Comparison of ENCODE assay signal across 8 cellular contexts in the genomic region with DNA sequence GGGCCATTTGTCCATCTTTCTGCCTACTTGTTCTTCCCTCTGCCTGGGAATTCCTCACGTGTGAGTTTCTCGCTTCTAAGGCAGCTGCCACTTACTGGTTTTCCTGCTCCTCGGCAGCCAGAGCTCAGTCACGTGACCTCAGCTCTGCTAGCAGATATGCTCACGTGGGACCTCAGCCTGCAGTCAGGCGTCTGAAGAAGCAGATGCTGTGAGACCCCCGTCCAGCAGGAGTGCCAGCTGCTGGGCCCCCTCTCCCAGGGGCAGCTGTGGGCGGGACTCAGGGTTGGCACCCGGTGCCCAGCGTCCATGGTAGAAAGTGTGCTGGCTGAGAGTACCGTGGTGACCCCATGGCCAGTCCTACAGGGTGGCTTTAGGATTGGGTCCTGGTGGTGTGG.
A peak's percentile ranks its signal among the peaks of the same experiment; 100 is the strongest.
DNase-seq lines count a peak whose midpoint lies in the region; ATAC-seq, FAIRE-seq and TF ChIP-seq lines count a peak whose summit lies in the region.

No MANE protein-coding gene starts in this region.

- no peak for ATAC-seq in activated naive CD4-positive, alpha-beta T cell treated with anti-CD3 and anti-CD28 coated beads, Interleukin-2, amount 50 U/mL, for 72 hours
- ATAC-seq in K562 (peak; percentile 68), HepG2 (no peak), HG03457 (IDR thresholded peaks at IDR 0.05; ENCODE audit: unreplicated experiment) (no peak)

- no peaks in the 10 kb centered on the region for H3K9me1 ChIP-seq in K562 (ENCODE audit: control insufficient read depth, insufficient read depth, low read length)

- peak; percentile 40 for DNase-seq in activated naive CD4-positive, alpha-beta T cell treated with Interleukin-2 at 50 U/mL for 16 hours
- DNase-seq in activated naive CD4-positive, alpha-beta T cell treated with anti-CD3 and anti-CD28 coated beads, Interleukin-2, amount 50 U/mL, for 72 hours (ENCODE audit: low spot score in 2 of 2), result no peak
- peak; percentile 85 for DNase-seq in RPMI8226
- peak; percentile 36 to 61 (median 43) for DNase-seq in K562 (ENCODE audit: extremely low read depth in 1 of 4, low spot score in 3 of 4)
- DNase-seq in HepG2 (ENCODE audit: low spot score), result no peak
- peak; percentile 18 to 44 for DNase-seq in stimulated activated CD8-positive, alpha-beta memory T cell treated with anti-CD3 and anti-CD28 coated beads, Interleukin-7, amount 100 ng/mL, for 4 hours (ENCODE audit: low read depth in 2 of 2)
- DNase-seq in LoVo (ENCODE audit: low spot score), result no peak

- H3K4me2 ChIP-seq in K562 (ENCODE audit: insufficient read depth, low read length), result peak overlapping the region; percentile 60; the same call in 1 of the 2 replicates
- H3K4me2 ChIP-seq in HepG2 (ENCODE audit: low read depth, low read length), result no peak overlapping the region

- no peak overlapping the region for H3K4me3 ChIP-seq in K562
- H3K4me3 ChIP-seq in HepG2 (replicated peaks in 1 of 3; ENCODE audit: insufficient read depth in 1 of 3, low read depth in 2 of 3, low read length in 3 of 3), result no peak overlapping the region

- no peaks in the 10 kb centered on the region for H3K36me3 ChIP-seq in K562 (ENCODE audit: control insufficient read depth, insufficient read depth, low read length)
- no peaks in the 10 kb centered on the region for H3K36me3 ChIP-seq in HepG2 (replicated peaks in 1 of 2; ENCODE audit: control insufficient read depth in 1 of 2, insufficient read depth in 2 of 2, low read length in 2 of 2)

- H4K20me1 ChIP-seq in K562 (replicated peaks; ENCODE audit: control insufficient read depth, insufficient read depth, low read length) (peaks cover 6% of the 10 kb centered on the region; the same call in 1 of the 2 replicates), HepG2 (ENCODE audit: insufficient read depth, low read length) (0 out of 2 replicates have a peak, but pooled peaks cover 3% of the 10 kb centered on the region)

- H3K36me3 Mint-ChIP-seq in activated naive CD4-positive, alpha-beta T cell treated with anti-CD3 and anti-CD28 coated beads, Interleukin-2, amount 50 U/mL, for 72 hours, result peaks cover 0 to 5% of the 10 kb centered on the region in 2 donors

- H3K4me1 ChIP-seq in K562 (replicated peaks in 1 of 2; ENCODE audit: control insufficient read depth in 2 of 2, insufficient read depth in 2 of 2, low read length in 2 of 2) (peaks cover 5 to 8% of the 10 kb centered on the region in 2 experiments; a peak in 3 of 5 replicates), HepG2 (ENCODE audit: insufficient read depth, low read length) (no peaks in the 10 kb centered on the region)

- no peaks in the 10 kb centered on the region for H3K9me3 ChIP-seq in K562 (replicated peaks; ENCODE audit: control insufficient read depth, insufficient read depth, low read depth, low read length)
- H3K9me3 ChIP-seq in HepG2 (ENCODE audit: low read length), result no peaks in the 10 kb centered on the region

- no peaks in the 10 kb centered on the region for H3K79me2 ChIP-seq in K562 (ENCODE audit: control insufficient read depth, insufficient read depth, low read length)
- no peaks in the 10 kb centered on the region for H3K79me2 ChIP-seq in HepG2 (ENCODE audit: insufficient read depth, low read length)

- no peak for TF ChIP-seq POLR2A in K562 (conservative IDR thresholded peaks at IDR 0.05)
- TF ChIP-seq POLR2A in HepG2 (IDR thresholded peaks at IDR 0.05; ENCODE audit: insufficient read depth in 1 of 2, low read depth in 2 of 2, low read length in 2 of 2), result no peak

- H3K9ac ChIP-seq in K562 (ENCODE audit: insufficient read depth in 1 of 2, low read depth in 2 of 2, low read length in 2 of 2), result peak overlapping the region in 1 of 2 experiments; percentile 6; a peak in 1 of 4 replicates
- no peak overlapping the region for H3K9ac ChIP-seq in HepG2 (ENCODE audit: insufficient read depth, low read depth, low read length)

- no peak for TF ChIP-seq EP300 in K562 (IDR thresholded peaks at IDR 0.05; ENCODE audit: low read length)
- no peak for TF ChIP-seq EP300 in HepG2 (IDR thresholded peaks at IDR 0.05; ENCODE audit: low read depth in 2 of 2, low read length in 2 of 2)
- no peak for TF ChIP-seq EP300 in HepG2 (CRISPR knock-in tag; IDR thresholded peaks at IDR 0.05; ENCODE audit: borderline replicate concordance)

- H3K27me3 ChIP-seq in K562 (ENCODE audit: control insufficient read depth in 2 of 2, insufficient read depth in 2 of 2, low read length in 2 of 2) (peaks cover 10 to 36% of the 10 kb centered on the region in 2 experiments), HepG2 (ENCODE audit: control insufficient read depth in 1 of 2, insufficient read depth in 2 of 2, low read length in 2 of 2) (peaks cover 0 to 4% of the 10 kb centered on the region in 2 experiments; a peak in 3 of 5 replicates)

- no peak for TF ChIP-seq CTCF in K562 (IDR thresholded peaks at IDR 0.05 in 2 of 3, conservative IDR thresholded peaks at IDR 0.05 in 1 of 3; ENCODE audit: insufficient read depth in 2 of 3, low read depth in 1 of 3, low read length in 3 of 3)
- no peak for TF ChIP-seq CTCF in HepG2 (CRISPR knock-in tag; IDR thresholded peaks at IDR 0.05)

- no peak for FAIRE-seq in K562 (lab: Jason Lieb, UNC)
- FAIRE-seq in HepG2 (lab: Jason Lieb, UNC), result no peak

- H3K27ac ChIP-seq in K562 (ENCODE audit: extremely low read depth, low read depth, low read length), result no peak overlapping the region
- no peak overlapping the region for H3K27ac ChIP-seq in HepG2 (ENCODE audit: extremely low read length, insufficient read depth, low read length)

- CTCF ChIA-PET in K562 (lab: Yijun Ruan, JAX; ENCODE audit: low intra/inter-chr PET ratio) (no interaction called here), HepG2 (lab: Yijun Ruan, JAX; ENCODE audit: low intra/inter-chr PET ratio, low total read pairs) (interaction anchor here (1.4 kb wide), 1 partner anchor 253 kb away, joined by 3 read pairs; no protein-coding TSS in a partner anchor)

- in situ Hi-C loops in K562 (cut with MboI) (no loop called here), HepG2 (cut with HindIII; ENCODE audit: extremely low pct_ligation_motif_present, low pct_unique_long_range_greater_than_20kb) (no loop called here)

- peak overlapping the region in 1 of 2 donors; percentile 22 for H3K27ac Mint-ChIP-seq in activated naive CD4-positive, alpha-beta T cell treated with anti-CD3 and anti-CD28 coated beads, Interleukin-2, amount 50 U/mL, for 72 hours

- peaks cover 0 to 3% of the 10 kb centered on the region in 2 donors for H3K9me3 Mint-ChIP-seq in activated naive CD4-positive, alpha-beta T cell treated with anti-CD3 and anti-CD28 coated beads, Interleukin-2, amount 50 U/mL, for 72 hours

- BruUV-seq in K562 (replicated peaks; lab: Mats Ljungman, UMichigan), result no TSS peak
- no TSS peak for BruUV-seq in HepG2 (replicated peaks; lab: Mats Ljungman, UMichigan)

- H2AFZ ChIP-seq in K562 (ENCODE audit: low read depth, low read length), result peak overlapping the region; percentile 32; the same call in 1 of the 2 replicates
- H2AFZ ChIP-seq in HepG2 (ENCODE audit: low read length), result no peak overlapping the region

- POLR2A ChIA-PET in K562 (lab: Yijun Ruan, JAX) (interaction anchor here (2.0 kb wide), 1 partner anchor 9 kb away, joined by 6 read pairs; no protein-coding TSS in a partner anchor), HepG2 (lab: Yijun Ruan, JAX) (no interaction called here)

- intact Hi-C loops in K562 (cut with micrococcal nuclease) (no loop called here), HepG2 (cut with micrococcal nuclease; ENCODE audit: unreplicated experiment) (no loop called here)

- no peak for TF ChIP-seq RAD21 in K562 (CRISPR knock-in tag; conservative IDR thresholded peaks at IDR 0.05 in 1 of 2, IDR thresholded peaks at IDR 0.05 in 1 of 2)
- no peak for TF ChIP-seq RAD21 in HepG2 (CRISPR knock-in tag; IDR thresholded peaks at IDR 0.05)

- WGBS in K562 (ENCODE audit: insufficient coverage, low coverage, missing lambda C conversion rate), result 12% methylated on average over 11 of the region's 11 CpGs
- 43% methylated on average over 5 of the region's 11 CpGs for WGBS in HepG2 (ENCODE audit: low lambda C conversion rate)

TF ChIP-seq in K562, 482 proteins besides CTCF, POLR2A, EP300 and RAD21 (continues in another document):
- TF ChIP-seq TRIM28 (IDR thresholded peaks at IDR 0.05), result no peak
- TF ChIP-seq MIER1 (IDR thresholded peaks at IDR 0.05; ENCODE audit: low read depth), result no peak

TF ChIP-seq in HepG2, 621 proteins besides CTCF, POLR2A, EP300 and RAD21:
- TF ChIP-seq, protein P1, sequence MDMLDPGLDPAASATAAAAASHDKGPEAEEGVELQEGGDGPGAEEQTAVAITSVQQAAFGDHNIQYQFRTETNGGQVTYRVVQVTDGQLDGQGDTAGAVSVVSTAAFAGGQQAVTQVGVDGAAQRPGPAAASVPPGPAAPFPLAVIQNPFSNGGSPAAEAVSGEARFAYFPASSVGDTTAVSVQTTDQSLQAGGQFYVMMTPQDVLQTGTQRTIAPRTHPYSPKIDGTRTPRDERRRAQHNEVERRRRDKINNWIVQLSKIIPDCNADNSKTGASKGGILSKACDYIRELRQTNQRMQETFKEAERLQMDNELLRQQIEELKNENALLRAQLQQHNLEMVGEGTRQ (IDR thresholded peaks at IDR 0.05; ENCODE audit: low read depth, low read length), result peak; percentile 88
- TF ChIP-seq, protein P1 (CRISPR knock-in tag; IDR thresholded peaks at IDR 0.05; ENCODE audit: borderline replicate concordance), result peak; percentile 32; the same call in 1 of the 2 replicates
- TF ChIP-seq AGO2 (optimal IDR thresholded peaks at IDR 0.05; ENCODE audit: low read depth, low read length) (no peak), RAD51 (IDR thresholded peaks at IDR 0.05; ENCODE audit: borderline replicate concordance) (peak; percentile 87)
TF ChIP-seq in HepG2: peak in this region for 2.

Comparison
In these comparisons a context has a peak if more than half of its experiments do, and no peak if none do; other contexts are left out.
1. DNase-seq: peak in activated naive CD4-positive, alpha-beta T cell treated with Interleukin-2 at 50 U/mL for 16 hours (single experiment), RPMI8226 (single experiment), K562 (4 of 4) and stimulated activated CD8-positive, alpha-beta memory T cell treated with anti-CD3 and anti-CD28 coated beads, Interleukin-7, amount 100 ng/mL, for 4 hours (2 of 2); none in activated naive CD4-positive, alpha-beta T cell treated with anti-CD3 and anti-CD28 coated beads, Interleukin-2, amount 50 U/mL, for 72 hours (0 of 2), HepG2 (single experiment) and LoVo (single experiment).